11 cellular contexts compared by ENCODE assay signal in genomic region chr14:79280400-79280670, GRCh38.
DNase-seq lines count a peak whose midpoint lies in the region; ATAC-seq and TF ChIP-seq lines count a peak whose summit lies in the region.
"Had no signal": no experiment of that assay in that cellular context is flagged by ENCODE, and none has a peak within 500 bp of the region (broad histone marks: within the 10 kb centered on the region; RNA-seq: fewer than 3 reads in every experiment).

No MANE protein-coding gene starts in this region.

- peaks cover 41% of the 10 kb centered on the region for H3K4me1 Mint-ChIP-seq in chondrocyte (ENCODE audit: low read depth)
- H3K4me1 Mint-ChIP-seq: T-helper 17 cell had no signal

- H3K27ac ChIP-seq in HUES48 (ENCODE audit: low read depth, low read length) (no peak overlapping the region), left lung (no peak overlapping the region), skeletal muscle tissue (ENCODE audit: low read depth, low read length) (no peak overlapping the region)

- H3K27me3 ChIP-seq in HUES48 (ENCODE audit: control insufficient read depth, insufficient read depth, low read length) (peaks cover 63% of the 10 kb centered on the region), left lung (peaks cover 12 to 50% of the 10 kb centered on the region in 2 donors), skeletal muscle tissue (ENCODE audit: control insufficient read depth in 3 of 3, insufficient read depth in 3 of 3, low read length in 3 of 3) (peaks cover 21 to 32% (median 26%) of the 10 kb centered on the region in 3 donors)

- H3K9me3 Mint-ChIP-seq in chondrocyte (ENCODE audit: low read depth) = no peaks in the 10 kb centered on the region

- TF ChIP-seq CTCF in chondrocyte (IDR thresholded peaks at IDR 0.05) (no peak), left lung (IDR thresholded peaks at IDR 0.05) (no peak)

- H3K4me3 Mint-ChIP-seq in chondrocyte (ENCODE audit: unreplicated experiment) = peak overlapping the region; percentile 96
- H3K4me3 Mint-ChIP-seq: T-helper 17 cell had no signal

- no peaks in the 10 kb centered on the region for H3K36me3 Mint-ChIP-seq in chondrocyte (ENCODE audit: low read depth)

- peaks cover 21% of the 10 kb centered on the region for H3K27me3 Mint-ChIP-seq in chondrocyte (ENCODE audit: low read depth)

- intact Hi-C loops in left lung (cut with DNase I) = no loop called here

- H3K4me1 ChIP-seq in HUES48 (ENCODE audit: control insufficient read depth, insufficient read depth, low read length) = peaks cover 51% of the 10 kb centered on the region
- peaks cover 4 to 5% of the 10 kb centered on the region in 2 donors for H3K4me1 ChIP-seq in left lung
- H3K4me1 ChIP-seq in skeletal muscle tissue (ENCODE audit: control insufficient read depth in 3 of 3, insufficient read depth in 3 of 3, low read length in 3 of 3) = peaks cover 15 to 24% (median 23%) of the 10 kb centered on the region in 3 donors

- DNase-seq in chondrocyte (ENCODE audit: low spot score) = no peak
- DNase-seq in left lung = no peak
- DNase-seq in stimulated activated CD4-positive, alpha-beta T cell treated with anti-CD3 and anti-CD28 coated beads, Interleukin-2, amount 100 ng/mL, for 48 hours = no peak
- DNase-seq in A172 (ENCODE audit: low spot score) = no peak
- no peak for DNase-seq in GM03348 (ENCODE audit: low spot score)
- DNase-seq in iPS-NIHi11 (ENCODE audit: low spot score) = no peak
- DNase-seq: DMS153; stimulated activated naive CD4-positive, alpha-beta T cell treated with Interleukin-2 at 50 U/mL for 16 hours; T-helper 17 cell had no signal

- H3K36me3 ChIP-seq in HUES48 (ENCODE audit: control insufficient read depth, insufficient read depth, low read length) = no peaks in the 10 kb centered on the region
- H3K36me3 ChIP-seq in left lung = no peaks in the 10 kb centered on the region
- H3K36me3 ChIP-seq in skeletal muscle tissue (ENCODE audit: control insufficient read depth in 3 of 3, insufficient read depth in 3 of 3, low read length in 3 of 3) = no peaks in the 10 kb centered on the region

- no peak overlapping the region for H3K9ac ChIP-seq in HUES48 (ENCODE audit: low read depth, low read length)
- no peak overlapping the region for H3K9ac ChIP-seq in skeletal muscle tissue (ENCODE audit: low read depth in 1 of 3, low read length in 3 of 3)

- no peak overlapping the region for H3K27ac Mint-ChIP-seq in chondrocyte (ENCODE audit: unreplicated experiment)
- H3K27ac Mint-ChIP-seq: T-helper 17 cell had no signal

- H3K9me3 ChIP-seq in HUES48 (ENCODE audit: control insufficient read depth, insufficient read depth, low read length) = no peaks in the 10 kb centered on the region
- H3K9me3 ChIP-seq in left lung = no peaks in the 10 kb centered on the region
- H3K9me3 ChIP-seq in skeletal muscle tissue (ENCODE audit: control insufficient read depth in 3 of 3, low read length in 3 of 3) = no peaks in the 10 kb centered on the region

- no peak for ATAC-seq in left lung
- ATAC-seq: T-helper 17 cell had no signal

- H3K4me3 ChIP-seq in HUES48 (ENCODE audit: low read depth, low read length) (peak overlapping the region; percentile 80), left lung (peak overlapping the region; percentile 44 to 48), skeletal muscle tissue (ENCODE audit: low read length in 3 of 3) (peak overlapping the region in 2 of 3 donors; percentile 2 to 79)
